Comparison of ENCODE assay signal across 11 cellular contexts in genomic region chr1:234231061-234231892, GRCh38.
DNase-seq lines count a peak whose midpoint lies in the region; ATAC-seq and TF ChIP-seq lines count a peak whose summit lies in the region.
"Had no signal": no experiment of that assay in that cellular context is flagged by ENCODE, and none has a peak within 500 bp of the region (broad histone marks: within the 10 kb centered on the region; RNA-seq: fewer than 3 reads in every experiment).

No MANE protein-coding gene starts in this region.

- peak; percentile 55 for DNase-seq in 8988T
- peak; percentile 8 for DNase-seq in NB4 (ENCODE audit: low read depth)
- no peak for DNase-seq in epithelial cell of proximal tubule (ENCODE audit: low read depth)
- DNase-seq in kidney tubule cell (ENCODE audit: low spot score) = no peak
- DNase-seq in NOMO-1 treated with DMSO at 0.1 percent for 48 hours (lab: John Stamatoyannopoulos, UW; ENCODE audit: unreplicated experiment) = no peak
- DNase-seq in SW 1271 (lab: John Stamatoyannopoulos, UW) = no peak
- DNase-seq: gastrocnemius medialis, spleen had no signal

- TF ChIP-seq CTCF in GM12872 (IDR thresholded peaks at IDR 0.05; ENCODE audit: insufficient read depth, low read depth, low read length) = peak; percentile 35; the same call in 1 of the 3 replicates
- peak; percentile 37 for TF ChIP-seq CTCF in NB4 (IDR thresholded peaks at IDR 0.05; ENCODE audit: low read depth, low read length)
- peak; percentile 19 for TF ChIP-seq CTCF in epithelial cell of proximal tubule (conservative IDR thresholded peaks at IDR 0.05; ENCODE audit: low read depth, low read length)

- ATAC-seq in GM18868 (IDR thresholded peaks at IDR 0.05; ENCODE audit: unreplicated experiment) = no peak
- ATAC-seq: body of pancreas, gastrocnemius medialis had no signal

- no peak for TF ChIP-seq POLR2A in NB4 (IDR thresholded peaks at IDR 0.05; ENCODE audit: extremely low read depth, insufficient read length)

- no peak overlapping the region for H3K4me3 ChIP-seq in NB4 (ENCODE audit: low read depth, low read length)
- H3K4me3 ChIP-seq in epithelial cell of proximal tubule (ENCODE audit: low read depth, low read length) = no peak overlapping the region
- H3K4me3 ChIP-seq: body of pancreas, gastrocnemius medialis, spleen had no signal

Comparison
In these comparisons a context has a peak if more than half of its experiments do, and no peak if none do; other contexts are left out.
1. DNase-seq: peak in 8988T (single experiment) and NB4 (single experiment); none in epithelial cell of proximal tubule (single experiment), kidney tubule cell (single experiment), NOMO-1 treated with DMSO at 0.1 percent for 48 hours (single experiment) and SW 1271 (0 of 2).
2. Peak in every context shown above with its lines, with median percentiles within 50 percentile points of each other: CTCF ChIP-seq.